In genomic region chr18:27685071-27685470, GRCh38 we compare ENCODE assay signal across 19 cellular contexts.
"Had no signal": no experiment of that assay in that cellular context is flagged by ENCODE, and none has a peak within 500 bp of the region (broad histone marks: within the 10 kb centered on the region; RNA-seq: fewer than 3 reads in every experiment).

No MANE protein-coding gene starts in this region.

- DNase-seq: central memory CD4-positive, alpha-beta T cell; cortex of kidney; effector CD8-positive, alpha-beta T cell; gastrocnemius medialis; islet precursor cell; left lung; naive B cell; ovary; spleen; stimulated activated CD4-positive, alpha-beta T cell treated with anti-CD3 and anti-CD28 coated beads, Interleukin-1b, Interleukin-23, amount 100 ng/mL, for 48 hours; stimulated activated CD4-positive, alpha-beta T cell treated with anti-CD3 and anti-CD28 coated beads, Interleukin-4, amount 100 ng/mL, for 24 hours; stimulated activated naive B cell treated with anti-CD40 and anti-IgM and Interleukin-4, amounts not matched to agents 10 μg/mL and 1 μg/mL and 100 μg/mL, for 72 hours; stimulated activated naive CD8-positive, alpha-beta T cell treated with anti-CD3 and anti-CD28 coated beads, Interleukin-15, amount 100 ng/mL, for 72 hours; transverse colon had no signal

- H3K27me3 ChIP-seq: dorsolateral prefrontal cortex, gastrocnemius medialis, left lung, ovary, spleen, transverse colon had no signal

- H3K9me3 ChIP-seq: ovary had no signal

- H3K27ac ChIP-seq: dorsolateral prefrontal cortex, gastrocnemius medialis, left lung, ovary, spleen, thoracic aorta, transverse colon had no signal

- H3K36me3 ChIP-seq: gastrocnemius medialis, left lung, ovary, spleen, thoracic aorta, transverse colon had no signal

- H3K4me3 ChIP-seq: dorsolateral prefrontal cortex, gastrocnemius medialis, left lung, lung, ovary, spleen, thoracic aorta, transverse colon had no signal

- H3K4me1 ChIP-seq: gastrocnemius medialis, left lung, spleen, transverse colon had no signal

- ATAC-seq: esophagus mucosa; gastrocnemius medialis; left lung; sciatic nerve; stimulated activated naive B cell treated with anti-CD40 and anti-IgM and Interleukin-4, amounts not matched to agents 10 μg/mL and 1 μg/mL and 100 μg/mL, for 72 hours; stimulated activated naive CD8-positive, alpha-beta T cell treated with anti-CD3 and anti-CD28 coated beads, Interleukin-15, amount 100 ng/mL, for 72 hours had no signal
